ENCODE assay signal across 17 cellular contexts in the genomic region with DNA sequence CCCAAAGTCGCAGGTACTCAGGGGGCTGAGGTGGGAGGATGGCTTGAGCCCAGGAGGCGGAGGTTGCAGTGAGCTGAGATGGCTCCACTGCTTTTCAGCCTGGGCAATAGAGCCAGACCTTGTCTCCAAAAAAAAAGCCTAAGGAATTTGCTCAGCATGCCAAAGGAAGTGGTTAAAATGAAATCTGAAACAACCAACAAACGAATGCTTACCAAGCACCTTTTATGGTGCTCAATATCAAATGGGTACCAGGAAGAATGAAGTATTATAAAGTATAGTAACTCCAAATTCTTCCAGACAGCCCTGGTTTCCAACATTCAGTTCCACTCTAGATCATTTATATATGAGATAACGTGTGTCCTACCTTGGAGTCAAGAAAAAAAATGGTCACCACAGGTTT. TPM values are rescaled to one million over a fixed set of nuclear protein-coding genes. Genes with fewer than 3 reads are reported as not detected.
DNase-seq lines count a peak whose midpoint lies in the region; ATAC-seq and TF ChIP-seq lines count a peak whose summit lies in the region.
"Had no signal": no experiment of that assay in that cellular context is flagged by ENCODE, and none has a peak within 500 bp of the region (broad histone marks: within the 10 kb centered on the region; RNA-seq: fewer than 3 reads in every experiment).

No MANE protein-coding gene starts in this region.

- peaks cover 45% of the 10 kb centered on the region for H3K79me2 ChIP-seq in MM.1S (ENCODE audit: low read length)

- peak overlapping the region; percentile 41; the same call in 1 of the 2 replicates for H3K27ac ChIP-seq in MM.1S (ENCODE audit: low read length)
- no peak overlapping the region for H3K27ac ChIP-seq in Peyer's patch
- H3K27ac ChIP-seq: esophagus squamous epithelium, HL-60, right atrium auricular region, thyroid gland had no signal

- H3K27me3 ChIP-seq in MM.1S (replicated peaks; ENCODE audit: insufficient read depth, low read length) = no peaks in the 10 kb centered on the region
- H3K27me3 ChIP-seq in Peyer's patch = no peaks in the 10 kb centered on the region
- H3K27me3 ChIP-seq: right atrium auricular region, thyroid gland had no signal

- no peaks in the 10 kb centered on the region; the same call in 1 of the 2 replicates for H3F3A ChIP-seq in MM.1S (ENCODE audit: insufficient read depth, low read length)

- H3K27ac Mint-ChIP-seq in naive B cell = peak overlapping the region in 4 of 6 donors; percentile 26 to 65 (median 39)
- H3K27ac Mint-ChIP-seq: brain had no signal

- no peak for TF ChIP-seq POLR2A in Peyer's patch (IDR thresholded peaks at IDR 0.05)

- no peaks in the 10 kb centered on the region for H3K36me3 ChIP-seq in MM.1S (replicated peaks; ENCODE audit: insufficient read depth, low read length)
- H3K36me3 ChIP-seq in Peyer's patch = no peaks in the 10 kb centered on the region
- H3K36me3 ChIP-seq: esophagus squamous epithelium, right atrium auricular region, thyroid gland had no signal

- TF ChIP-seq CTCF in MM.1S (IDR thresholded peaks at IDR 0.05; ENCODE audit: low read length) (no peak), cardiac fibroblast (IDR thresholded peaks at IDR 0.05; ENCODE audit: low read depth, low read length) (no peak), Peyer's patch (IDR thresholded peaks at IDR 0.05) (no peak)

- peak overlapping the region; percentile 64 for H3K4me2 ChIP-seq in MM.1S (ENCODE audit: low read depth, low read length)

- peak; percentile 47 for DNase-seq in EL
- no peak for DNase-seq in MM.1S
- DNase-seq in cardiac fibroblast (ENCODE audit: low read depth in 2 of 2) = peak; percentile 55
- no peak for DNase-seq in naive B cell
- DNase-seq in ACHN = no peak
- no peak for DNase-seq in Peyer's patch
- DNase-seq in stimulated activated naive CD4-positive, alpha-beta T cell (lab: John Stamatoyannopoulos, UW) = no peak
- DNase-seq in posterior vena cava (ENCODE audit: low spot score) = no peak
- DNase-seq: activated effector memory CD4-positive, alpha-beta T cell treated with anti-CD3 and anti-CD28 coated beads, Interleukin-2, amount 50 U/mL, for 16 hours; esophagus squamous epithelium; Karpas-422; NCI-H510A; thyroid gland had no signal

- peaks cover 10% of the 10 kb centered on the region for H3K4me1 ChIP-seq in MM.1S (ENCODE audit: low read length)
- H3K4me1 ChIP-seq in Peyer's patch = no peaks in the 10 kb centered on the region
- H3K4me1 ChIP-seq: right atrium auricular region, thyroid gland had no signal

- no peaks in the 10 kb centered on the region for H3K36me3 Mint-ChIP-seq in naive B cell
- H3K36me3 Mint-ChIP-seq: brain had no signal

- no peaks in the 10 kb centered on the region for H3K27me3 Mint-ChIP-seq in naive B cell

- H3K9ac ChIP-seq in MM.1S (ENCODE audit: low read length) = no peak overlapping the region; the same call in 1 of the 2 replicates

- no peaks in the 10 kb centered on the region for H3K9me3 Mint-ChIP-seq in naive B cell
- H3K9me3 Mint-ChIP-seq: brain had no signal

- in situ Hi-C loops in ACHN (cut with HindIII; ENCODE audit: low pct_ligation_motif_present, low pct_unique_long_range_greater_than_20kb, low sequenced_read_pairs) = no loop called here

- ATAC-seq in naive B cell (ENCODE audit: low read depth in 2 of 2) = no peak

- H3K4me1 Mint-ChIP-seq in naive B cell = peaks cover 23 to 34% (median 30%) of the 10 kb centered on the region in 3 donors
- H3K4me1 Mint-ChIP-seq: brain, neural crest cell had no signal

- H3K9me2 ChIP-seq in MM.1S (replicated peaks; ENCODE audit: insufficient read depth, low read length) = no peaks in the 10 kb centered on the region

- H3K9me3 ChIP-seq in MM.1S (replicated peaks; ENCODE audit: insufficient read depth, low read length) = no peaks in the 10 kb centered on the region
- H3K9me3 ChIP-seq in Peyer's patch = no peaks in the 10 kb centered on the region
- H3K9me3 ChIP-seq: esophagus squamous epithelium, right atrium auricular region, thyroid gland had no signal

- H3K4me3 Mint-ChIP-seq in naive B cell = peak overlapping the region in 1 of 8 donors; percentile 19
- H3K4me3 Mint-ChIP-seq: brain, neural crest cell had no signal

- intact Hi-C loops in posterior vena cava (cut with DNase I) = no loop called here

- H4K20me1 ChIP-seq in MM.1S (ENCODE audit: insufficient read depth, low read length) = no peaks in the 10 kb centered on the region

- peak overlapping the region; percentile 13; the same call in 1 of the 2 replicates for H3K4me3 ChIP-seq in MM.1S (ENCODE audit: low read length)
- no peak overlapping the region for H3K4me3 ChIP-seq in cardiac fibroblast (replicated peaks in 1 of 2; ENCODE audit: low read depth in 2 of 2, low read length in 2 of 2)
- H3K4me3 ChIP-seq in Peyer's patch = no peak overlapping the region
- H3K4me3 ChIP-seq: esophagus squamous epithelium, right atrium auricular region, thyroid gland had no signal

- H2AFZ ChIP-seq in MM.1S (ENCODE audit: low read length) = 0 out of 2 replicates have a peak overlapping the region, but pooled peaks have one; percentile 5

RNA-seq across cellular contexts. Expression of a gene that starts 14.0 kb away (rescaled TPM):
- polyA plus RNA-seq in naive B cell (ENCODE audit: low read depth in 6 of 6) = 10 to 100 TPM; 12.7 to 23.3 (median 14.7) TPM
- total RNA-seq in Peyer's patch (100 to 1,000 TPM; 197 to 375 (median 215) TPM), posterior vena cava (10 to 100 TPM; 14.9 to 20.1 TPM)

Comparison
In these comparisons a context has a peak if more than half of its experiments do, and no peak if none do; other contexts are left out.
1. DNase-seq: peak in EL (single experiment) and cardiac fibroblast (2 of 2); none in MM.1S (single experiment), naive B cell (single experiment), ACHN (single experiment), Peyer's patch (0 of 3), stimulated activated naive CD4-positive, alpha-beta T cell (0 of 6) and posterior vena cava (single experiment).
2. RNA of a gene that starts 14.0 kb away (total RNA-seq): 197 to 375 TPM in Peyer's patch; 14.9 to 20.1 TPM in posterior vena cava; every median in the first group is over 4 times any median in the second.